8 cellular contexts compared by ENCODE assay signal in the genomic region with DNA sequence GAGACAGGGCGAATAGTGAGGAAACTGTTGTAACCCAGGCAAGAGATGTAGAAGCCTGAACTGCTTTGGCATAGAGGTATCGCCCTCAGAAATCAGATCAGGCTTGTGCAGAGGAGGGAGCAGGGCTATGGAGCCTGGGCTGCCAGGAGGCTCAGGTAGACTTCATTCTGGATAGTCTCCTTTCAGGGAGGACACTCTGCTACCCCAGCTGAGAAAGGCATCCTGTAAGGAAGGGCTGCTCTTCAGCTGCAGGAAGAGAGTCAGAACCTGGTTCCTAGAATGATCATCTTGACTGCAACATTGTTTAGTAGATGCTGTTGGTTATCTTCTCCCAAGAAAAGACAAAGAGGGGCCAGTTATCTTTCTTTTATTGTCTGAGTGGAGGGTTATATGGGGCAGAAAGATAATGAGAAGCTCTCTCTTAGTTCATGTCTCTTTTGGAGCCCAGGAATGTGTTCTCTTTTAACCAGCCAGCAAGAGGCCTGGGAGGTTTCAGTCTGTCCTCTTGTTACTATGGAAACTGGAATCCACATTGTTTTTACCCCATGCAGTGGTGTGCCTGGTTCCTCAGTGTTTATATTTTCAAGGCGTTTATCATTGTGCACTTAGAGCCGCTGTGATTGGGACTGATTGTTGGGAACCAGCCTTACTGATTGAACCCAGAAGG.
DNase-seq lines count a peak whose midpoint lies in the region; ATAC-seq and TF ChIP-seq lines count a peak whose summit lies in the region.

No MANE protein-coding gene starts in this region.

- H3K9me3 ChIP-seq in transverse colon: no peaks in the 10 kb centered on the region

- H3K27ac Mint-ChIP-seq in activated naive CD4-positive, alpha-beta T cell treated with anti-CD3 and anti-CD28 coated beads for 36 hours: peak overlapping the region; percentile 57
- peak overlapping the region; percentile 81 for H3K27ac Mint-ChIP-seq in activated naive CD8-positive, alpha-beta T cell treated with anti-CD3 and anti-CD28 coated beads, Interleukin-2, amount 10 ng/mL, durations not matched to agents 7 days and 5 days

- intact Hi-C loops in activated naive CD4-positive, alpha-beta T cell treated with anti-CD3 and anti-CD28 coated beads for 36 hours (cut with micrococcal nuclease): no loop called here
- intact Hi-C loops in transverse colon (cut with DNase I; ENCODE audit: low total_unique reads): no loop called here

- in situ Hi-C loops in transverse colon (cut with MboI; ENCODE audit: low pct_ligation_motif_present in 1 of 4, low pct_unique_long_range_greater_than_20kb in 1 of 4, low sequenced_read_pairs in 3 of 4): loop anchor here in 1 of 4 donors (25.0 kb wide), 1 partner anchor 89 kb away; a partner anchor contains a TSS

- no peaks in the 10 kb centered on the region for H3K36me3 ChIP-seq in transverse colon

- CTCF ChIA-PET in activated naive CD4-positive, alpha-beta T cell treated with anti-CD3 and anti-CD28 coated beads for 36 hours (lab: Charles Lee): interaction anchor here (0.6 to 1.5 kb wide), 4 partner anchors 8 to 425 kb away, joined by 3 to 6 read pairs (median 4); a partner anchor contains a TSS

- no peak overlapping the region for H3K4me3 Mint-ChIP-seq in activated naive CD4-positive, alpha-beta T cell treated with anti-CD3 and anti-CD28 coated beads for 36 hours
- peak overlapping the region; percentile 52 for H3K4me3 Mint-ChIP-seq in activated naive CD8-positive, alpha-beta T cell treated with anti-CD3 and anti-CD28 coated beads, Interleukin-2, amount 10 ng/mL, durations not matched to agents 7 days and 5 days

- no peaks in the 10 kb centered on the region for H3K9me3 Mint-ChIP-seq in activated naive CD4-positive, alpha-beta T cell treated with anti-CD3 and anti-CD28 coated beads for 36 hours
- no peaks in the 10 kb centered on the region for H3K9me3 Mint-ChIP-seq in activated naive CD8-positive, alpha-beta T cell treated with anti-CD3 and anti-CD28 coated beads, Interleukin-2, amount 10 ng/mL, durations not matched to agents 7 days and 5 days

- peaks cover 93% of the 10 kb centered on the region for H3K4me1 Mint-ChIP-seq in activated naive CD4-positive, alpha-beta T cell treated with anti-CD3 and anti-CD28 coated beads for 36 hours (ENCODE audit: low read depth)
- H3K4me1 Mint-ChIP-seq in activated naive CD8-positive, alpha-beta T cell treated with anti-CD3 and anti-CD28 coated beads, Interleukin-2, amount 10 ng/mL, durations not matched to agents 7 days and 5 days: peaks cover 85% of the 10 kb centered on the region

- no peak for TF ChIP-seq CTCF in transverse colon (IDR thresholded peaks at IDR 0.05)

- TF ChIP-seq EP300 in transverse colon (IDR thresholded peaks at IDR 0.05; ENCODE audit: low read depth): no peak

- no peak for ATAC-seq in activated naive CD8-positive, alpha-beta T cell treated with anti-CD3 and anti-CD28 coated beads, Interleukin-2, amount 10 ng/mL, durations not matched to agents 7 days and 5 days (ENCODE audit: low read depth)
- no peak for ATAC-seq in HG02588 (IDR thresholded peaks at IDR 0.05; ENCODE audit: unreplicated experiment)

- peaks cover 6% of the 10 kb centered on the region for H3K36me3 Mint-ChIP-seq in activated naive CD4-positive, alpha-beta T cell treated with anti-CD3 and anti-CD28 coated beads for 36 hours (ENCODE audit: low read depth)
- peaks cover 23% of the 10 kb centered on the region for H3K36me3 Mint-ChIP-seq in activated naive CD8-positive, alpha-beta T cell treated with anti-CD3 and anti-CD28 coated beads, Interleukin-2, amount 10 ng/mL, durations not matched to agents 7 days and 5 days

- DNase-seq in activated naive CD4-positive, alpha-beta T cell treated with anti-CD3 and anti-CD28 coated beads for 36 hours: peak; percentile 21
- DNase-seq in activated naive CD4-positive, alpha-beta T cell treated with Interleukin-2 at 50 U/mL for 16 hours: no peak
- DNase-seq in activated naive CD8-positive, alpha-beta T cell treated with anti-CD3 and anti-CD28 coated beads, Interleukin-2, amount 10 ng/mL, durations not matched to agents 7 days and 5 days: no peak
- peak; percentile 68 for DNase-seq in iPS-NIHi7 (ENCODE audit: extremely low spot score)
- no peak for DNase-seq in transverse colon
- no peak for DNase-seq in DMS 273 (lab: John Stamatoyannopoulos, UW; ENCODE audit: unreplicated experiment)
- no peak for DNase-seq in stimulated activated CD4-positive, alpha-beta T cell treated with anti-CD3 and anti-CD28 coated beads, Interleukin-12 subunit alpha, Interleukin-12 subunit beta, amount 100 ng/mL, for 4 hours

- no peak overlapping the region for H3K4me3 ChIP-seq in transverse colon

- H3K27me3 ChIP-seq in transverse colon: no peaks in the 10 kb centered on the region

- no peak for TF ChIP-seq POLR2A in transverse colon (IDR thresholded peaks at IDR 0.05)

- peak overlapping the region; percentile 47 to 65 (median 54) for H3K27ac ChIP-seq in transverse colon

- no peaks in the 10 kb centered on the region for H3K27me3 Mint-ChIP-seq in activated naive CD4-positive, alpha-beta T cell treated with anti-CD3 and anti-CD28 coated beads for 36 hours (ENCODE audit: low read depth)
- no peaks in the 10 kb centered on the region for H3K27me3 Mint-ChIP-seq in activated naive CD8-positive, alpha-beta T cell treated with anti-CD3 and anti-CD28 coated beads, Interleukin-2, amount 10 ng/mL, durations not matched to agents 7 days and 5 days

- H3K4me1 ChIP-seq in transverse colon: peaks cover 16 to 59% (median 23%) of the 10 kb centered on the region in 4 donors

- 50 to 67% methylated on average over 1 to 4 of the region's 4 CpGs for WGBS in transverse colon (ENCODE audit: low coverage in 1 of 2), 2 donors

- POLR2A ChIA-PET in activated naive CD8-positive, alpha-beta T cell treated with anti-CD3 and anti-CD28 coated beads, Interleukin-2, amount 10 ng/mL, durations not matched to agents 7 days and 5 days (lab: Charles Lee): interaction anchor here (0.8 to 1.6 kb wide), 3 partner anchors 9 to 96 kb away, joined by 3 to 6 read pairs (median 4); a partner anchor contains a TSS

Comparison
In these comparisons a context has a peak if more than half of its experiments do, and no peak if none do; other contexts are left out.
1. DNase-seq: peak in activated naive CD4-positive, alpha-beta T cell treated with anti-CD3 and anti-CD28 coated beads for 36 hours (single experiment) and iPS-NIHi7 (single experiment); none in activated naive CD4-positive, alpha-beta T cell treated with Interleukin-2 at 50 U/mL for 16 hours (single experiment), activated naive CD8-positive, alpha-beta T cell treated with anti-CD3 and anti-CD28 coated beads, Interleukin-2, amount 10 ng/mL, durations not matched to agents 7 days and 5 days (single experiment), transverse colon (single experiment), DMS 273 (single experiment) and stimulated activated CD4-positive, alpha-beta T cell treated with anti-CD3 and anti-CD28 coated beads, Interleukin-12 subunit alpha, Interleukin-12 subunit beta, amount 100 ng/mL, for 4 hours (single experiment).